25 cellular contexts compared by ENCODE assay signal in the genomic region with DNA sequence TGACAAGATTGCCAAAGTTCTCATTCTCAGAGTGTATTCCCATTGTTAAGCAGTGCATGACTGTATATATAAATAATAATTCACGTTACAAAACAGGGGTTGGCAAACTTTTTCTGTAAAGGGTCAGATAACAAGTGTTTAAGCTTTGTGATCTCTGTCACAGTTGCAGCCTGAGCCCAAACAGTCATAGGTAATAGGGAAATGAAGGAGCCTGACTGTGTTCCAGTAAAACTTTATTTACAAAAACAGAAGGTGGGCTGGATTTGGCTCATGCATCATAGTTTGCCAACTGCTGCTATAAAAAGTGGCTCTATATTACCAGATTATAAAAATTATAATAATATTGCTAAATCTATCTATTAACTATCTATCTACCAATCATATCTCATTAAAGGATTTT. TPM values are rescaled to one million over a fixed set of nuclear protein-coding genes. Genes with fewer than 3 reads are reported as not detected.
DNase-seq lines count a peak whose midpoint lies in the region; ATAC-seq, FAIRE-seq and TF ChIP-seq lines count a peak whose summit lies in the region.
"Had no signal": no experiment of that assay in that cellular context is flagged by ENCODE, and none has a peak within 500 bp of the region (broad histone marks: within the 10 kb centered on the region; RNA-seq: fewer than 3 reads in every experiment).

No MANE protein-coding gene starts in this region.

- no peaks in the 10 kb centered on the region for H3K27me3 ChIP-seq in Panc1 (ENCODE audit: control insufficient read depth, insufficient read depth, low read length)
- H3K27me3 ChIP-seq in K562 (ENCODE audit: control insufficient read depth in 2 of 2, insufficient read depth in 2 of 2, low read length in 2 of 2): no peaks in the 10 kb centered on the region; a peak in 2 of 5 replicates
- H3K27me3 ChIP-seq in foreskin keratinocyte: no peaks in the 10 kb centered on the region
- H3K27me3 ChIP-seq: BLaER1 had no signal

- H3K79me2 ChIP-seq in K562 (ENCODE audit: control insufficient read depth, insufficient read depth, low read length): no peaks in the 10 kb centered on the region

- CTCF ChIA-PET in Panc1 (lab: Charles Lee) (no interaction called here), K562 (lab: Yijun Ruan, JAX; ENCODE audit: low intra/inter-chr PET ratio) (no interaction called here)

- no peaks in the 10 kb centered on the region for H3K9me3 ChIP-seq in Panc1 (ENCODE audit: control insufficient read depth, insufficient read depth, low read depth, low read length)
- H3K9me3 ChIP-seq in K562 (replicated peaks; ENCODE audit: control insufficient read depth, insufficient read depth, low read depth, low read length): no peaks in the 10 kb centered on the region
- H3K9me3 ChIP-seq: BE2C, BLaER1 had no signal

- no peak for ATAC-seq in Panc1
- no peak for ATAC-seq in K562
- ATAC-seq in GM18867 (IDR thresholded peaks at IDR 0.05; ENCODE audit: unreplicated experiment): no peak
- ATAC-seq in foreskin keratinocyte: no peak

- H3K4me2 ChIP-seq in K562 (ENCODE audit: insufficient read depth, low read length): no peak overlapping the region
- H3K4me2 ChIP-seq: BLaER1 had no signal

- no peak for TF ChIP-seq CTCF in Panc1 (IDR thresholded peaks at IDR 0.05)
- no peak for TF ChIP-seq CTCF in K562 (IDR thresholded peaks at IDR 0.05 in 2 of 3, conservative IDR thresholded peaks at IDR 0.05 in 1 of 3; ENCODE audit: insufficient read depth in 2 of 3, low read depth in 1 of 3, low read length in 3 of 3)
- no peak for TF ChIP-seq CTCF in foreskin keratinocyte (conservative IDR thresholded peaks at IDR 0.05)

- POLR2A ChIA-PET in Panc1 (lab: Charles Lee): no interaction called here
- POLR2A ChIA-PET in K562 (lab: Yijun Ruan, JAX): no interaction called here

- H3K4me1 ChIP-seq in Panc1 (ENCODE audit: control insufficient read depth, insufficient read depth, low read length): peaks cover 24% of the 10 kb centered on the region
- no peaks in the 10 kb centered on the region for H3K4me1 ChIP-seq in K562 (replicated peaks in 1 of 2; ENCODE audit: control insufficient read depth in 2 of 2, insufficient read depth in 2 of 2, low read length in 2 of 2)
- no peaks in the 10 kb centered on the region for H3K4me1 ChIP-seq in urinary bladder (ENCODE audit: insufficient read depth)
- H3K4me1 ChIP-seq in foreskin keratinocyte: peaks cover 6% of the 10 kb centered on the region
- H3K4me1 ChIP-seq: BE2C had no signal

- no peak for TF ChIP-seq POLR2A in K562 (conservative IDR thresholded peaks at IDR 0.05)

- in situ Hi-C loops in Panc1 (cut with HindIII; ENCODE audit: low pct_unique_long_range_greater_than_20kb, low sequenced_read_pairs): no loop called here
- in situ Hi-C loops in K562 (cut with MboI): no loop called here

- H2AFZ ChIP-seq in K562 (ENCODE audit: low read depth, low read length): no peak overlapping the region

- no peak for TF ChIP-seq RAD21 in K562 (CRISPR knock-in tag; conservative IDR thresholded peaks at IDR 0.05 in 1 of 2, IDR thresholded peaks at IDR 0.05 in 1 of 2)

- no peaks in the 10 kb centered on the region for H4K20me1 ChIP-seq in K562 (replicated peaks; ENCODE audit: control insufficient read depth, insufficient read depth, low read length)
- H4K20me1 ChIP-seq: BLaER1 had no signal

- TF ChIP-seq EP300 in K562 (IDR thresholded peaks at IDR 0.05; ENCODE audit: low read length): no peak

- intact Hi-C loops in Panc1 (cut with micrococcal nuclease; ENCODE audit: unreplicated experiment) (no loop called here), K562 (cut with micrococcal nuclease) (no loop called here)

- DNase-seq in Panc1 (ENCODE audit: low read depth, low spot score) (no peak), K562 (ENCODE audit: extremely low read depth in 1 of 4, low spot score in 3 of 4) (no peak), NCI-H1436 (lab: John Stamatoyannopoulos, UW) (no peak), foreskin keratinocyte (no peak)
- DNase-seq: 8988T; BE2C; C1 segment of cervical spinal cord; CD4-positive, alpha-beta memory T cell; CD4-positive, CD25-positive, alpha-beta regulatory T cell; CD8-positive, alpha-beta memory T cell; COR-L47; DMS 273 treated with DMSO at 0.1 percent for 48 hours; DMS153; DMS53; DMS79; DND-41; GDM1 had no signal

- no peaks in the 10 kb centered on the region for H3K9me1 ChIP-seq in K562 (ENCODE audit: control insufficient read depth, insufficient read depth, low read length)

- no peak overlapping the region for H3K9ac ChIP-seq in K562 (ENCODE audit: insufficient read depth in 1 of 2, low read depth in 2 of 2, low read length in 2 of 2)
- H3K9ac ChIP-seq: BLaER1 had no signal

- no peaks in the 10 kb centered on the region for H3K36me3 ChIP-seq in Panc1 (ENCODE audit: control insufficient read depth, insufficient read depth, low read length)
- no peaks in the 10 kb centered on the region for H3K36me3 ChIP-seq in K562 (ENCODE audit: control insufficient read depth, insufficient read depth, low read length)
- H3K36me3 ChIP-seq in urinary bladder (ENCODE audit: insufficient read depth): no peaks in the 10 kb centered on the region
- H3K36me3 ChIP-seq: BE2C, BLaER1 had no signal

- peak overlapping the region; percentile 44; the same call in 1 of the 2 replicates for H3K27ac ChIP-seq in Panc1 (ENCODE audit: low read length)
- no peak overlapping the region for H3K27ac ChIP-seq in K562 (ENCODE audit: extremely low read depth, low read depth, low read length)
- H3K27ac ChIP-seq in urinary bladder (ENCODE audit: low read depth): peak overlapping the region; percentile 18
- H3K27ac ChIP-seq in foreskin keratinocyte: no peak overlapping the region
- H3K27ac ChIP-seq: BLaER1 had no signal

- no peak overlapping the region for H3K4me3 ChIP-seq in Panc1 (ENCODE audit: low read depth in 2 of 2, low read length in 2 of 2)
- no peak overlapping the region for H3K4me3 ChIP-seq in K562
- H3K4me3 ChIP-seq in urinary bladder (ENCODE audit: low read depth, low read length): no peak overlapping the region
- H3K4me3 ChIP-seq: BLaER1 had no signal

- BruUV-seq in Panc1 (replicated peaks; lab: Mats Ljungman, UMichigan): no TSS peak
- BruUV-seq in K562 (replicated peaks; lab: Mats Ljungman, UMichigan): no TSS peak

- FAIRE-seq in K562 (lab: Jason Lieb, UNC): no peak
- FAIRE-seq: A204.1, GM12891 had no signal

- WGBS in K562 (ENCODE audit: insufficient coverage, low coverage, missing lambda C conversion rate): 0% methylated on average over 1 of the region's 1 CpG
- WGBS in urinary bladder: 85% methylated on average over 1 of the region's 1 CpG

RNA-seq across cellular contexts. Expression of a gene that starts 3.5 kb away (rescaled TPM):
- total RNA-seq in Panc1 (2021; ENCODE audit: unreplicated experiment) (2.7 TPM), K562 (2014; rRNA removed) (not detected in 2 replicates), K562 (2014; rRNA removed; fragmentation: Illumina TruSeq; extraction: Trizol) (not detected in 2 replicates), K562 (2015; rRNA removed; fragmentation: Illumina TruSeq; extraction: Trizol) (not detected in 2 replicates), K562 (2021) (0.13 and 0.31 TPM in 2 replicates), urinary bladder (18.9 TPM), foreskin keratinocyte (0.11 TPM in 1 of 2 replicates, not detected in the other)
- 1.7 TPM for polyA plus RNA-seq in Panc1 (2012; ENCODE audit: insufficient read length)
- total RNA-seq in K562 (2011; cell fraction: chromatin; rRNA removed; ENCODE audit: low replicate concordance): not detected in 2 replicates
- not detected in 2 replicates for total RNA-seq in K562 (2011; cell fraction: nucleolus; rRNA removed)
- total RNA-seq in K562 (2011; cell fraction: nucleoplasm; rRNA removed): not detected in 2 replicates
- polyA plus RNA-seq in K562 (2011; rRNA removed) (not detected in 2 replicates), K562 (2014; fragmentation: Illumina TruSeq; extraction: Trizol) (not detected in 2 replicates), K562 (2014; fragmentation: Nextera tagmentation; extraction: Ambion mirVana) (not detected), K562 (2014; rRNA removed) (not detected in 2 replicates), urinary bladder (10.2 TPM), foreskin keratinocyte (0.07 TPM in 1 of 2 replicates, not detected in the other)
- polyA plus RNA-seq in K562 (2011; cell fraction: cytosol; rRNA removed): not detected in 2 replicates
- polyA plus RNA-seq in K562 (2011; cell fraction: nucleus; rRNA removed): not detected in 2 replicates
- not detected in 2 replicates for polyA plus RNA-seq in K562 (2012)
- polyA minus RNA-seq in K562 (2011; rRNA and poly(A)+ RNA removed): not detected in 2 replicates
- polyA minus RNA-seq in K562 (2011; cell fraction: cytosol; rRNA and poly(A)+ RNA removed): not detected in 2 replicates
- polyA minus RNA-seq in K562 (2011; cell fraction: nucleus; rRNA and poly(A)+ RNA removed): not detected in 2 replicates
- total RNA-seq: CD4-positive, alpha-beta memory T cell; CD4-positive, CD25-positive, alpha-beta regulatory T cell; CD8-positive, alpha-beta memory T cell; G401 had no signal
- polyA plus RNA-seq: AG04450; CD14-positive monocyte; CD4-positive, alpha-beta memory T cell; CD8-positive, alpha-beta memory T cell had no signal

Comparison
In these comparisons a context has a peak if more than half of its experiments do, and no peak if none do; other contexts are left out.
1. H3K27ac ChIP-seq: peak in Panc1 (single experiment) and urinary bladder (single experiment); none in K562 (single experiment) and foreskin keratinocyte (single experiment).